In genomic region chr3:119463171-119464169, GRCh38 we compare ENCODE assay signal across 8 cellular contexts. TPM values are rescaled to one million over a fixed set of nuclear protein-coding genes. Genes with fewer than 3 reads are reported as not detected.
DNase-seq lines count a peak whose midpoint lies in the region; ATAC-seq and TF ChIP-seq lines count a peak whose summit lies in the region.

Gene TMEM39A (minus strand): TSS chr3:119463615. CDS start chr3:119462074, 1,541 bp downstream.

- peaks cover 6% of the 10 kb centered on the region for H3F3A ChIP-seq in neural progenitor cell (ENCODE audit: low read depth)

- POLR2A ChIA-PET in HEK293T (lab: Yijun Ruan, JAX): interaction anchor here (0.5 to 2.8 kb wide), 19 partner anchors 9 to 213 kb away, joined by 3 to 39 read pairs (median 4); partner anchors contain the start of genes ARHGAP31, COX17 and TIMMDC1

- TF ChIP-seq CTCF in foreskin keratinocyte (conservative IDR thresholded peaks at IDR 0.05) (no peak), neural progenitor cell (IDR thresholded peaks at IDR 0.05) (no peak)

- peaks cover 3% of the 10 kb centered on the region for H3K27me3 Mint-ChIP-seq in neural progenitor cell (ENCODE audit: insufficient read depth, low read depth)

- H3K4me1 ChIP-seq in foreskin keratinocyte: peaks cover 9% of the 10 kb centered on the region
- H3K4me1 ChIP-seq in neural progenitor cell: peaks cover 11% of the 10 kb centered on the region

- DNase-seq in GF-D8 (lab: John Stamatoyannopoulos, UW) (peak; percentile 97), HEK293T (ENCODE audit: extremely low spot score) (peak; percentile 99), MV-4-11 (lab: John Stamatoyannopoulos, UW) (peak; percentile 99), SK-MEL-5 (ENCODE audit: low read depth, low spot score) (peak; percentile 98), foreskin keratinocyte (peak; percentile 83 to 92), neural progenitor cell (ENCODE audit: low spot score) (peak; percentile 99), stromal cell of bone marrow (ENCODE audit: low read depth) (peak; percentile 96)
- peak; percentile 99 for DNase-seq in activated naive CD4-positive, alpha-beta T cell treated with Interleukin-2 at 50 U/mL for 16 hours

- peak; percentile 96 for ATAC-seq in foreskin keratinocyte

- peak within 1 kb of the TSS; percentile 99 for H3K4me3 Mint-ChIP-seq in neural progenitor cell

- no peaks in the 10 kb centered on the region for H3K9me3 ChIP-seq in neural progenitor cell (ENCODE audit: low read depth)

- H3K27ac ChIP-seq in foreskin keratinocyte (peak within 1 kb of the TSS; percentile 68), neural progenitor cell (no peak within 1 kb of the TSS)

- H3K4me2 ChIP-seq in neural progenitor cell: peak within 1 kb of the TSS; percentile 93

- peak within 1 kb of the TSS; percentile 85 for H3K4me3 ChIP-seq in neural progenitor cell

- CTCF ChIA-PET in HEK293T (lab: Yijun Ruan, JAX): no interaction called here

- peaks cover 13% of the 10 kb centered on the region for H3K36me3 Mint-ChIP-seq in neural progenitor cell

- H3K27ac Mint-ChIP-seq in neural progenitor cell: peak within 1 kb of the TSS; percentile 95

- H4K20me1 ChIP-seq in neural progenitor cell (ENCODE audit: low read depth): no peaks in the 10 kb centered on the region

- peaks cover 38% of the 10 kb centered on the region for H3K79me2 ChIP-seq in neural progenitor cell (ENCODE audit: low read depth)

- H2AFZ ChIP-seq in neural progenitor cell (replicated peaks): peak within 1 kb of the TSS; percentile 77

- H3K9me3 Mint-ChIP-seq in neural progenitor cell: no peaks in the 10 kb centered on the region

- H3K36me3 ChIP-seq in neural progenitor cell: peaks cover 12% of the 10 kb centered on the region

- H3K9ac ChIP-seq in neural progenitor cell: peak within 1 kb of the TSS; percentile 83

- H3K27me3 ChIP-seq in foreskin keratinocyte: no peaks in the 10 kb centered on the region
- H3K27me3 ChIP-seq in neural progenitor cell: no peaks in the 10 kb centered on the region

- peaks cover 31% of the 10 kb centered on the region for H3K4me1 Mint-ChIP-seq in neural progenitor cell

- in situ Hi-C loops in SK-MEL-5 (cut with HindIII; ENCODE audit: low pct_unique_long_range_greater_than_20kb, low sequenced_read_pairs): no loop called here

TF ChIP-seq in HEK293T, 16 proteins besides CTCF, POLR2A, EP300 and RAD21:
- no peak for TF ChIP-seq ZNF384 (IDR thresholded peaks at IDR 0.05)
- peak; percentile 78 for TF ChIP-seq ELF4 (IDR thresholded peaks at IDR 0.05)
- TF ChIP-seq L3MBTL2 (conservative IDR thresholded peaks at IDR 0.05): peak; percentile 37
- no peak for TF ChIP-seq FOXA1 (IDR thresholded peaks at IDR 0.05)
- no peak for TF ChIP-seq BHLHE40 (IDR thresholded peaks at IDR 0.05; ENCODE audit: borderline replicate concordance)
- TF ChIP-seq PKNOX1 (IDR thresholded peaks at IDR 0.05): no peak

RNA-seq across cellular contexts. Expression of gene TMEM39A, which starts in this region (rescaled TPM):
- total RNA-seq in SK-MEL-5 (2014; rRNA removed; shearing (Covaris generic)): 39.8 and 47.8 TPM in 2 replicates
- polyA plus RNA-seq in SK-MEL-5 (2015; cell fraction: cytosol; rRNA removed): 30.9 and 48.4 TPM in 2 replicates
- 126 and 128 TPM in 2 replicates for polyA plus RNA-seq in SK-MEL-5 (2015; cell fraction: nucleus; rRNA removed)
- 26.2 and 28.8 TPM in 2 replicates for total RNA-seq in foreskin keratinocyte
- 9.0 and 10.4 TPM in 2 replicates for polyA plus RNA-seq in foreskin keratinocyte
- 41.2 and 43.0 TPM in 2 replicates for total RNA-seq in neural progenitor cell (ENCODE audit: low replicate concordance)
